In the genomic region with DNA sequence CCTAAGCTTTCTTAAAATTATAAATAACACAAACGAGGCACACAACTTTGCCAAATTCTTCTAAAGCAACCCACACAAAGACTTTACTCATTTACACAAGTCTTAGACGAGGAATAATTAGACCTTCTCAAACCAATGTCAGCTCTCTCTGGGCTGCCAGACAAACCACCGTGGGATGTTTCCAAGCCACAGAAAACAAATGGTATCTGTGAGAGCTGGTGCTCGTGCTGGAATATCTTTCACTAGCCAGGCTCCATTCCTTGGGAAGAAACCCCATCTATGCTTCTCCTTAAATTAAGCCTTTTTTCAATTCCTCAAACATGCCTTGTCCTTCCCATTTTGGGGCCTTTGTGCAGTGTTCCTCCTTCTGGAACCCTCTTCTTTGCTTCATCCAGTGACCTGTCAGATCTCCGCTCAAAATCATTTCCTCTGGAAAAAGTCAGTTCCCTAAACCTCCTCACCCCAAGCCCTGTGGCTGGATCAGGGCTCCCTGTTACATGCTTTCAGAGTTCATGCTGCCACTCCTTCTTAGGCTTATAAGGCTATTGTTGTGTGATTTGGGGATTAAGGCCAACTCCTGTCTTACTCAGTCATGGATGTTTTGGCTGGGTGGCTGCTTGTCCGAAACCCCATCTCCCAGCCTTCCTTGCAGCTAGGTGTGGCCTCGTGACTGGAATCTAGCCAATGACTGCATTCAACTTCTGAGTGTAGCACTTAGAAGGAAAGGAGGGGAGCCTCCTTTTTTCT, we compare ENCODE assay signal across 8 cellular contexts.
DNase-seq lines count a peak whose midpoint lies in the region; ATAC-seq and TF ChIP-seq lines count a peak whose summit lies in the region.

No MANE protein-coding gene starts in this region.

- no peaks in the 10 kb centered on the region for H3K9me3 ChIP-seq in CD8-positive, alpha-beta memory T cell (ENCODE audit: low read length)

- TF ChIP-seq CTCF in coronary artery (IDR thresholded peaks at IDR 0.05) = no peak
- TF ChIP-seq CTCF in omental fat pad (IDR thresholded peaks at IDR 0.05) = no peak

- H3K27ac ChIP-seq in coronary artery = peak overlapping the region in 1 of 2 donors; percentile 50
- no peak overlapping the region for H3K27ac ChIP-seq in CD8-positive, alpha-beta memory T cell (ENCODE audit: low read depth, low read length)

- peak; percentile 22 for DNase-seq in MV-4-11 (lab: John Stamatoyannopoulos, UW)
- no peak for DNase-seq in coronary artery (ENCODE audit: low spot score)
- DNase-seq in omental fat pad (ENCODE audit: low spot score) = no peak
- no peak for DNase-seq in CD8-positive, alpha-beta memory T cell
- DNase-seq in activated CD8-positive, alpha-beta memory T cell treated with anti-CD3 and anti-CD28 coated beads, Interleukin-2, amount 50 U/mL, for 48 hours = no peak
- DNase-seq in NCI-H2029 treated with DMSO at 0.1 percent for 48 hours (lab: John Stamatoyannopoulos, UW) = no peak

- H3K36me3 ChIP-seq in CD8-positive, alpha-beta memory T cell (ENCODE audit: insufficient read depth, low read length) = no peaks in the 10 kb centered on the region

- peak overlapping the region; percentile 24 for H3K4me3 ChIP-seq in coronary artery
- H3K4me3 ChIP-seq in CD8-positive, alpha-beta memory T cell (ENCODE audit: low read length) = no peak overlapping the region

- ATAC-seq in GM18517 (IDR thresholded peaks at IDR 0.05; ENCODE audit: unreplicated experiment) (peak; percentile 21), omental fat pad (ENCODE audit: low FRiP score) (peak; percentile 34), HG03565 (IDR thresholded peaks at IDR 0.05; ENCODE audit: unreplicated experiment) (no peak)

- H3K9me3 Mint-ChIP-seq in CD8-positive, alpha-beta memory T cell = no peaks in the 10 kb centered on the region

- peaks cover 5 to 27% of the 10 kb centered on the region in 2 donors for H3K27me3 Mint-ChIP-seq in CD8-positive, alpha-beta memory T cell

- H3K4me3 Mint-ChIP-seq in CD8-positive, alpha-beta memory T cell = no peak overlapping the region

- H3K4me1 ChIP-seq in CD8-positive, alpha-beta memory T cell (ENCODE audit: insufficient read depth, low read length) = no peaks in the 10 kb centered on the region

- no peaks in the 10 kb centered on the region for H3K27me3 ChIP-seq in CD8-positive, alpha-beta memory T cell (ENCODE audit: insufficient read depth, low read length, poor library complexity, severe bottlenecking)

- no peaks in the 10 kb centered on the region for H3K36me3 Mint-ChIP-seq in CD8-positive, alpha-beta memory T cell

- POLR2A ChIA-PET in CD8-positive, alpha-beta memory T cell (lab: Charles Lee) = interaction anchor here (0.5 kb wide), 1 partner anchor 54 kb away, joined by 16 read pairs; no protein-coding TSS in a partner anchor

- H3K27ac Mint-ChIP-seq in CD8-positive, alpha-beta memory T cell = peak overlapping the region in 1 of 8 donors; percentile 11

- CTCF ChIA-PET in CD8-positive, alpha-beta memory T cell (lab: Charles Lee) = no interaction called here

- H3K4me1 Mint-ChIP-seq in CD8-positive, alpha-beta memory T cell = peaks cover 2 to 9% (median 5%) of the 10 kb centered on the region in 3 donors
